Comparison of ENCODE assay signal across 13 cellular contexts in the genomic region with DNA sequence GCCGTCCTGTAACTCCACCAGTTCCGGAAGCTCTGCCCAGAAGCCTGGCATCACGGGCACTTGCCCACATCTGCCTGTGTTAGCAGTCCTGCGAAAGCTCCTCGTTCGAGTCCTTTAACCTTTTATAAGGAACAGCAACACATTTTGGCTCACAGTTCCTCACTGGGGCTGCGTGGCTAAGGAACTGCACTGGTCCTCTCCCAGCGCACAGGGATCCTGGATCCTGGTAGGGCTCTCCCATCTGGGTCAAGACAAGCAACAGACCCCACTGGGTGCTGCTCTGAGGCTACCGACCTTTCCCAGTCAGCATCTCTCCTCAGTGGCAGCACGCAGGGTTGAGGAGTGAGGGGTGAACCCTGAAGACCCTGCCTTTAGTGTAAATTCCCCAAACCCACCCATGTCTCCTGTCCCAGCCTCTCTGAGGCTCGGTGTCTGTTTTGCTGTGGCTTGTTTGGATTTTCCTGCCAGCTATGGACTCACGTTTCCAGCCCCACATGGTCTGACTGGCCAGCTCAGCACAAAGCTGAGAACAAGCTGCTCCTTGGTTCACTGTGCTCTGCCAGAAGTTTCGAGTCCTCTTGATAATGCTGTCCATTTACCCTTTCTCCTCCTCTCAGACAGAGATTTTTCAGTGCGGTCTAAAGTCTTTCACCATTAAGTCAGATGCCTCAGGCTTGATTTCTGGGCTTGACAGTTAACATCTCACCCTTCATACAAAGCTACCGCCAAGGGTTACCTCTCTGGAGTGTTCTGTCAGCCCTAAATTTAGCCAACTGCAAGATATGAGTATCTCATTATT.
DNase-seq lines count a peak whose midpoint lies in the region; ATAC-seq and TF ChIP-seq lines count a peak whose summit lies in the region.
"Had no signal": no experiment of that assay in that cellular context is flagged by ENCODE, and none has a peak within 500 bp of the region (broad histone marks: within the 10 kb centered on the region; RNA-seq: fewer than 3 reads in every experiment).

No MANE protein-coding gene starts in this region.

- H2BK15ac ChIP-seq in IMR-90 (ENCODE audit: low read depth, low read length): no peak overlapping the region

- no peak overlapping the region for H2AFZ ChIP-seq in IMR-90 (replicated peaks; ENCODE audit: low read length, poor library complexity)

- no peak overlapping the region for H2BK120ac ChIP-seq in IMR-90 (ENCODE audit: low read depth, low read length)

- CTCF ChIA-PET in IMR-90 (lab: Yijun Ruan, JAX): interaction anchor here (0.5 kb wide), 1 partner anchor 99 kb away, joined by 3 read pairs; no protein-coding TSS in a partner anchor

- no peaks in the 10 kb centered on the region for H3K4me1 ChIP-seq in IMR-90 (ENCODE audit: control insufficient read depth, insufficient read depth, low read length)
- H3K4me1 ChIP-seq in tibial nerve: peaks cover 0 to 45% (median 7%) of the 10 kb centered on the region in 4 donors

- no peak overlapping the region for H3K4me3 ChIP-seq in IMR-90 (ENCODE audit: insufficient read depth, low read depth, low read length)
- no peak overlapping the region for H3K4me3 ChIP-seq in tibial nerve
- H3K4me3 ChIP-seq: smooth muscle cell had no signal

- ATAC-seq in IMR-90 (ENCODE audit: low read depth) (peak; percentile 21; the same call in 1 of the 2 replicates), GM18519 (IDR thresholded peaks at IDR 0.05; ENCODE audit: low FRiP score, unreplicated experiment) (no peak), GM21737 (IDR thresholded peaks at IDR 0.05; ENCODE audit: unreplicated experiment) (no peak), GM21390 (IDR thresholded peaks at IDR 0.05; ENCODE audit: unreplicated experiment) (no peak)

- H4K5ac ChIP-seq in IMR-90 (ENCODE audit: low read depth, low read length): no peak overlapping the region

- TF ChIP-seq CTCF in IMR-90 (conservative IDR thresholded peaks at IDR 0.05; ENCODE audit: low read depth, low read length) (no peak), tibial nerve (IDR thresholded peaks at IDR 0.05) (no peak)

- no peak overlapping the region for H3K56ac ChIP-seq in IMR-90 (ENCODE audit: extremely low read depth, insufficient read depth, low read length)

- H2BK20ac ChIP-seq in IMR-90 (ENCODE audit: low read depth, low read length): no peak overlapping the region

- H3K27ac ChIP-seq in IMR-90 (ENCODE audit: insufficient read depth, low read length) (no peak overlapping the region), tibial nerve (peak overlapping the region; percentile 36 to 84 (median 72))
- H3K27ac ChIP-seq: KMS-11 had no signal

- no peak for TF ChIP-seq RAD21 in IMR-90 (IDR thresholded peaks at IDR 0.05; ENCODE audit: low read length)

- no peak overlapping the region for H4K91ac ChIP-seq in IMR-90 (ENCODE audit: insufficient read depth, low read depth, low read length)

- no peaks in the 10 kb centered on the region for H4K20me1 ChIP-seq in IMR-90 (ENCODE audit: insufficient read depth, low read length)

- intact Hi-C loops in IMR-90 (cut with micrococcal nuclease): no loop called here

- H2AK5ac ChIP-seq in IMR-90 (ENCODE audit: low read depth, low read length): no peak overlapping the region

- H3K27me3 ChIP-seq in IMR-90 (ENCODE audit: control insufficient read depth, insufficient read depth, low read length) (peaks cover 56% of the 10 kb centered on the region), tibial nerve (no peaks in the 10 kb centered on the region)

- peak in 1 of 2 donors; percentile 82 for TF ChIP-seq EP300 in tibial nerve (IDR thresholded peaks at IDR 0.05)

- no peak overlapping the region for H3K4me2 ChIP-seq in IMR-90 (ENCODE audit: low read depth, low read length)
- H3K4me2 ChIP-seq: KMS-11, smooth muscle cell had no signal

- H3K79me1 ChIP-seq in IMR-90 (ENCODE audit: low read depth in 1 of 2, low read length in 2 of 2): no peaks in the 10 kb centered on the region

- no peak for TF ChIP-seq POLR2A in IMR-90 (IDR thresholded peaks at IDR 0.05; ENCODE audit: low read depth, low read length)
- TF ChIP-seq POLR2A in tibial nerve (IDR thresholded peaks at IDR 0.05): no peak

- H3K4ac ChIP-seq in IMR-90 (ENCODE audit: low read depth, low read length): no peak overlapping the region

- H3K9me1 ChIP-seq in IMR-90 (ENCODE audit: insufficient read depth, low read length): no peaks in the 10 kb centered on the region

- no peak overlapping the region for H2AK9ac ChIP-seq in IMR-90 (replicated peaks; ENCODE audit: low read depth, low read length, poor library complexity)

- dilution Hi-C loops in IMR-90 (cut with HindIII; ENCODE audit: low sequenced_read_pairs, unreplicated experiment): no loop called here

- no peak overlapping the region for H3K23ac ChIP-seq in IMR-90 (ENCODE audit: low read depth, low read length)

- no peak overlapping the region for H3K14ac ChIP-seq in IMR-90 (replicated peaks; ENCODE audit: low read depth, low read length)

- in situ Hi-C loops in IMR-90 (cut with MboI; ENCODE audit: low sequenced_read_pairs): loop anchor here (5.0 kb wide), 1 partner anchor 291 kb away; no protein-coding TSS in a partner anchor

- no TSS peak for BruUV-seq in IMR-90 (replicated peaks; lab: Mats Ljungman, UMichigan)

- DNase-seq in IMR-90 (no peak), epidermal melanocyte (ENCODE audit: insufficient read length, low spot score) (peak; percentile 46), islet precursor cell (peak; percentile 42), tibial nerve (ENCODE audit: low spot score in 2 of 2) (peak in 1 of 2 donors; percentile 78), T-helper 1 cell (no peak)
- DNase-seq: cortex of kidney, hippocampal formation, NCI-H1417 treated with DMSO at 0.1 percent for 48 hours had no signal

- no peak overlapping the region for H2BK5ac ChIP-seq in IMR-90 (ENCODE audit: low read depth, low read length, poor library complexity, severe bottlenecking)

- H3K18ac ChIP-seq in IMR-90 (ENCODE audit: low read depth, low read length): no peak overlapping the region

- H3K9me3 ChIP-seq in IMR-90 (ENCODE audit: control insufficient read depth, insufficient read depth, low read length) (no peaks in the 10 kb centered on the region), tibial nerve (no peaks in the 10 kb centered on the region)

- H3K36me3 ChIP-seq in IMR-90 (ENCODE audit: control insufficient read depth, insufficient read depth, low read length) (no peaks in the 10 kb centered on the region), tibial nerve (no peaks in the 10 kb centered on the region)

- POLR2A ChIA-PET in IMR-90 (lab: Charles Lee; ENCODE audit: unreplicated experiment): no interaction called here

- no peak overlapping the region for H4K8ac ChIP-seq in IMR-90 (ENCODE audit: low read depth in 2 of 2, low read length in 2 of 2)

- 60% methylated on average over 9 of the region's 15 CpGs; no CpG with 5 or more reads in 1 of the 2 experiments for WGBS in IMR-90 (ENCODE audit: extremely low coverage in 2 of 2, insufficient read length in 1 of 2), 2 experiments
- 50 to 51% methylated on average over 13 to 15 of the region's 15 CpGs for whole genome bisulfite sequencing in tibial nerve, 2 donors

- no peak overlapping the region for H3K9ac ChIP-seq in IMR-90 (ENCODE audit: low read depth, low read length)
- H3K9ac ChIP-seq: KMS-11 had no signal

TF ChIP-seq in IMR-90, 13 proteins besides CTCF, POLR2A, EP300 and RAD21:
- TF ChIP-seq NFE2L2 (IDR thresholded peaks at IDR 0.05; ENCODE audit: low read depth, low read length): no peak
- no peak for TF ChIP-seq CHD1 (IDR thresholded peaks at IDR 0.05; ENCODE audit: low read depth, low read length)
- no peak for TF ChIP-seq MAZ (IDR thresholded peaks at IDR 0.05; ENCODE audit: borderline replicate concordance, low read depth, low read length)
- no peak for TF ChIP-seq CEBPB (IDR thresholded peaks at IDR 0.05; ENCODE audit: low read depth, low read length)
- TF ChIP-seq RFX5 (IDR thresholded peaks at IDR 0.05; ENCODE audit: low read depth, low read length): no peak
- no peak for TF ChIP-seq RCOR1 (IDR thresholded peaks at IDR 0.05; ENCODE audit: insufficient replicate concordance, low read length)
- TF ChIP-seq, protein P1, sequence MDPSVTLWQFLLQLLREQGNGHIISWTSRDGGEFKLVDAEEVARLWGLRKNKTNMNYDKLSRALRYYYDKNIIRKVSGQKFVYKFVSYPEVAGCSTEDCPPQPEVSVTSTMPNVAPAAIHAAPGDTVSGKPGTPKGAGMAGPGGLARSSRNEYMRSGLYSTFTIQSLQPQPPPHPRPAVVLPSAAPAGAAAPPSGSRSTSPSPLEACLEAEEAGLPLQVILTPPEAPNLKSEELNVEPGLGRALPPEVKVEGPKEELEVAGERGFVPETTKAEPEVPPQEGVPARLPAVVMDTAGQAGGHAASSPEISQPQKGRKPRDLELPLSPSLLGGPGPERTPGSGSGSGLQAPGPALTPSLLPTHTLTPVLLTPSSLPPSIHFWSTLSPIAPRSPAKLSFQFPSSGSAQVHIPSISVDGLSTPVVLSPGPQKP (IDR thresholded peaks at IDR 0.05; ENCODE audit: borderline replicate concordance, low read depth, low read length): no peak
- TF ChIP-seq MAFK (IDR thresholded peaks at IDR 0.05; ENCODE audit: low read depth, low read length): no peak
- TF ChIP-seq FOS (IDR thresholded peaks at IDR 0.05; ENCODE audit: low read depth, low read length): no peak
- TF ChIP-seq BHLHE40 (IDR thresholded peaks at IDR 0.05; ENCODE audit: low read depth, low read length): no peak
- TF ChIP-seq, protein P2, sequence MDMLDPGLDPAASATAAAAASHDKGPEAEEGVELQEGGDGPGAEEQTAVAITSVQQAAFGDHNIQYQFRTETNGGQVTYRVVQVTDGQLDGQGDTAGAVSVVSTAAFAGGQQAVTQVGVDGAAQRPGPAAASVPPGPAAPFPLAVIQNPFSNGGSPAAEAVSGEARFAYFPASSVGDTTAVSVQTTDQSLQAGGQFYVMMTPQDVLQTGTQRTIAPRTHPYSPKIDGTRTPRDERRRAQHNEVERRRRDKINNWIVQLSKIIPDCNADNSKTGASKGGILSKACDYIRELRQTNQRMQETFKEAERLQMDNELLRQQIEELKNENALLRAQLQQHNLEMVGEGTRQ (IDR thresholded peaks at IDR 0.05; ENCODE audit: low read depth, low read length): no peak
- no peak for TF ChIP-seq SMC3 (IDR thresholded peaks at IDR 0.05; ENCODE audit: low read depth, low read length)
- no peak for TF ChIP-seq MXI1 (IDR thresholded peaks at IDR 0.05; ENCODE audit: borderline replicate concordance, low read depth, low read length)

Comparison
In these comparisons a context has a peak if more than half of its experiments do, and no peak if none do; other contexts are left out.
1. DNase-seq: peak in epidermal melanocyte (single experiment) and islet precursor cell (single experiment); none in IMR-90 (single experiment) and T-helper 1 cell (0 of 5).